Comparison of ENCODE assay signal across 8 cellular contexts in genomic region chr15:60128000-60128376, GRCh38.
A peak's percentile ranks its signal among the peaks of the same experiment; 100 is the strongest.
DNase-seq lines count a peak whose midpoint lies in the region; FAIRE-seq and TF ChIP-seq lines count a peak whose summit lies in the region.

No MANE protein-coding gene starts in this region.

- WGBS in H1 (ENCODE audit: extremely low coverage in 1 of 2, insufficient coverage in 1 of 2, insufficient read length in 1 of 2, insufficient replicate concordance in 2 of 2, low coverage in 1 of 2, low lambda C conversion rate in 2 of 2, missing lambda C conversion rate in 1 of 2), 2 experiments: 38% methylated on average over 5 of the region's 5 CpGs; no CpG with 5 or more reads in 1 of the 2 experiments

- no peak for TF ChIP-seq POLR2A in NB4 (IDR thresholded peaks at IDR 0.05; ENCODE audit: extremely low read depth, insufficient read length)
- TF ChIP-seq POLR2A in H1 (IDR thresholded peaks at IDR 0.05; ENCODE audit: control extremely low read depth in 1 of 2, low read depth in 2 of 2, low read length in 2 of 2): no peak

- peak overlapping the region; percentile 38 for H2BK120ac ChIP-seq in H1 (replicated peaks; ENCODE audit: low read depth, low read length)

- H4K91ac ChIP-seq in H1 (replicated peaks; ENCODE audit: insufficient read length, low read length): no peak overlapping the region

- no peak for TF ChIP-seq RAD21 in H1 (IDR thresholded peaks at IDR 0.05 in 1 of 2, conservative IDR thresholded peaks at IDR 0.05 in 1 of 2; ENCODE audit: low read depth in 2 of 2, low read length in 2 of 2)

- no peaks in the 10 kb centered on the region for H3K79me1 ChIP-seq in H1 (ENCODE audit: low read depth, low read length)

- no peaks in the 10 kb centered on the region for H3K9me3 Mint-ChIP-seq in neural progenitor cell

- peaks cover 13% of the 10 kb centered on the region for H3K27me3 Mint-ChIP-seq in neural progenitor cell (ENCODE audit: insufficient read depth, low read depth)

- H3K79me2 ChIP-seq in H1 (ENCODE audit: control insufficient read depth in 1 of 2, insufficient read depth in 2 of 2, low read length in 2 of 2): no peaks in the 10 kb centered on the region
- no peaks in the 10 kb centered on the region for H3K79me2 ChIP-seq in neural progenitor cell (ENCODE audit: low read depth)

- H3K56ac ChIP-seq in H1 (replicated peaks; ENCODE audit: insufficient read length, low read depth, low read length): no peak overlapping the region

- H4K5ac ChIP-seq in H1 (ENCODE audit: insufficient read length, low read depth, low read length): no peak overlapping the region

- no peak overlapping the region for H2BK15ac ChIP-seq in H1 (ENCODE audit: low read length)

- H3K14ac ChIP-seq in H1 (ENCODE audit: insufficient read length): no peak overlapping the region

- H2BK20ac ChIP-seq in H1 (ENCODE audit: low read length): no peak overlapping the region

- peak overlapping the region; percentile 78 for H3K4me2 ChIP-seq in BLaER1
- peak overlapping the region; percentile 63 to 88 for H3K4me2 ChIP-seq in H1 (ENCODE audit: insufficient read depth in 1 of 2, low read depth in 2 of 2, low read length in 2 of 2)
- H3K4me2 ChIP-seq in neural progenitor cell: peak overlapping the region; percentile 69

- peak; percentile 63 for FAIRE-seq in H1 (lab: Jason Lieb, UNC)

- no peaks in the 10 kb centered on the region for H4K20me1 ChIP-seq in BLaER1
- no peaks in the 10 kb centered on the region for H4K20me1 ChIP-seq in H1 (replicated peaks in 1 of 2; ENCODE audit: control insufficient read depth in 1 of 2, insufficient read depth in 2 of 2, low read length in 2 of 2)
- no peaks in the 10 kb centered on the region for H4K20me1 ChIP-seq in neural progenitor cell (ENCODE audit: low read depth)

- peak overlapping the region; percentile 81 for H3K4me3 Mint-ChIP-seq in neural progenitor cell

- peak overlapping the region; percentile 63 for H3K4me3 ChIP-seq in BLaER1
- H3K4me3 ChIP-seq in NB4 (ENCODE audit: low read depth, low read length): peak overlapping the region; percentile 77
- H3K4me3 ChIP-seq in H1 (ENCODE audit: extremely low read depth in 1 of 4, insufficient read depth in 2 of 4, low read depth in 3 of 4, low read length in 4 of 4): peak overlapping the region; percentile 19 to 47 (median 24); a peak in 4 of 8 replicates
- H3K4me3 ChIP-seq in neural progenitor cell: peak overlapping the region; percentile 22

- no peak for DNase-seq in NB4 (ENCODE audit: low read depth)
- no peak for DNase-seq in H1 (ENCODE audit: low read depth in 1 of 2, low spot score in 2 of 2)
- DNase-seq in neural progenitor cell (ENCODE audit: low spot score): peak; percentile 13
- DNase-seq in iPS-NIHi11 (ENCODE audit: low spot score): no peak
- DNase-seq in NCI-H1417 (lab: John Stamatoyannopoulos, UW): no peak
- no peak for DNase-seq in ecto neural progenitor cell (ENCODE audit: low spot score)
- DNase-seq in GM19238 (ENCODE audit: insufficient read length, low spot score): no peak

- H3K9me3 ChIP-seq in BLaER1: no peaks in the 10 kb centered on the region
- H3K9me3 ChIP-seq in H1 (ENCODE audit: insufficient read depth in 2 of 2, low read depth in 1 of 2, low read length in 1 of 2): no peaks in the 10 kb centered on the region
- no peaks in the 10 kb centered on the region for H3K9me3 ChIP-seq in neural progenitor cell (ENCODE audit: low read depth)

- peaks cover 11% of the 10 kb centered on the region for H3F3A ChIP-seq in neural progenitor cell (ENCODE audit: low read depth)

- H3K4ac ChIP-seq in H1 (replicated peaks; ENCODE audit: insufficient read length, low read depth, low read length): no peak overlapping the region

- H3K36me3 ChIP-seq in BLaER1 (no peaks in the 10 kb centered on the region), H1 (ENCODE audit: control insufficient read depth in 2 of 4, insufficient read depth in 4 of 4, low read length in 3 of 4) (no peaks in the 10 kb centered on the region), neural progenitor cell (no peaks in the 10 kb centered on the region)

- H2AK5ac ChIP-seq in H1 (ENCODE audit: low read depth, low read length): no peak overlapping the region

- no peak for TF ChIP-seq EP300 in H1 (IDR thresholded peaks at IDR 0.05; ENCODE audit: borderline replicate concordance in 1 of 2, low read depth in 2 of 2, low read length in 2 of 2)

- no peak overlapping the region for H3K23ac ChIP-seq in H1 (ENCODE audit: insufficient read length)

- POLR2A ChIA-PET in H1 (lab: Charles Lee; ENCODE audit: partially characterized antibody): interaction anchor here (1.5 kb wide), 1 partner anchor 10 kb away, joined by 10 read pairs; no protein-coding TSS in a partner anchor

- H3K4me1 ChIP-seq in BLaER1: peaks cover 15% of the 10 kb centered on the region
- peaks cover 0 to 14% (median 7%) of the 10 kb centered on the region in 4 experiments; a peak in 5 of 7 replicates for H3K4me1 ChIP-seq in H1 (replicated peaks in 1 of 4; ENCODE audit: control insufficient read depth in 3 of 4, insufficient read depth in 4 of 4, low read length in 3 of 4)
- H3K4me1 ChIP-seq in neural progenitor cell: peaks cover 30% of the 10 kb centered on the region

- H2AFZ ChIP-seq in H1 (ENCODE audit: low read length) (peak overlapping the region; percentile 68; the same call in 1 of the 2 replicates), neural progenitor cell (replicated peaks) (no peak overlapping the region)

- peak overlapping the region; percentile 70 for H3K27ac ChIP-seq in BLaER1
- no peak overlapping the region for H3K27ac ChIP-seq in H1 (ENCODE audit: low read depth, low read length)
- H3K27ac ChIP-seq in neural progenitor cell: no peak overlapping the region

- H3K23me2 ChIP-seq in H1 (ENCODE audit: low read depth, low read length): peaks cover 2% of the 10 kb centered on the region; the same call in 1 of the 2 replicates

- H3K27me3 ChIP-seq in BLaER1: no peaks in the 10 kb centered on the region
- no peaks in the 10 kb centered on the region for H3K27me3 ChIP-seq in H1 (replicated peaks in 1 of 4; ENCODE audit: control insufficient read depth in 3 of 4, extremely low read depth in 1 of 4, insufficient read depth in 3 of 4, low read length in 3 of 4)
- no peaks in the 10 kb centered on the region for H3K27me3 ChIP-seq in neural progenitor cell

- TF ChIP-seq CTCF in NB4 (IDR thresholded peaks at IDR 0.05; ENCODE audit: low read depth, low read length) (no peak), H1 (IDR thresholded peaks at IDR 0.05; ENCODE audit: control extremely low read depth in 1 of 3, insufficient read depth in 1 of 3, low read depth in 1 of 3, low read length in 3 of 3) (no peak), neural progenitor cell (IDR thresholded peaks at IDR 0.05) (no peak)

- H2BK5ac ChIP-seq in H1 (ENCODE audit: low read depth, low read length): 0 out of 2 replicates have a peak overlapping the region, but pooled peaks have one; percentile 18

- no peak overlapping the region for H4K8ac ChIP-seq in H1 (ENCODE audit: extremely low read depth, insufficient read depth, low read length)

- no peak overlapping the region; the same call in 1 of the 2 replicates for H3K18ac ChIP-seq in H1 (ENCODE audit: extremely low read depth, low read length)

- peak overlapping the region; percentile 12; the same call in 1 of the 2 replicates for H2BK12ac ChIP-seq in H1 (ENCODE audit: low read depth, low read length)

- H3K36me3 Mint-ChIP-seq in neural progenitor cell: no peaks in the 10 kb centered on the region

- H3K27ac Mint-ChIP-seq in neural progenitor cell: peak overlapping the region; percentile 2

- H3K4me1 Mint-ChIP-seq in neural progenitor cell: peaks cover 27% of the 10 kb centered on the region

- CTCF ChIA-PET in H1 (lab: Charles Lee; ENCODE audit: partially characterized antibody): interaction anchor here (0.6 to 4.2 kb wide), 15 partner anchors 9 to 1349 kb away, joined by 3 to 24 read pairs (median 5); partner anchors contain the start of gene FOXB1

- H3K9ac ChIP-seq in BLaER1 (peak overlapping the region; percentile 74), H1 (replicated peaks in 1 of 4; ENCODE audit: extremely low read depth in 1 of 4, low read depth in 3 of 4, low read length in 3 of 4) (no peak overlapping the region), neural progenitor cell (no peak overlapping the region)

TF ChIP-seq in H1, 55 proteins besides CTCF, POLR2A, EP300 and RAD21:
- TF ChIP-seq BRCA1 (IDR thresholded peaks at IDR 0.05; ENCODE audit: low read depth, low read length) (no peak), PHF8 (conservative IDR thresholded peaks at IDR 0.05; ENCODE audit: low read depth, low read length) (no peak), SP4 (IDR thresholded peaks at IDR 0.05; ENCODE audit: low read length) (no peak), SAP30 (IDR thresholded peaks at IDR 0.05; ENCODE audit: insufficient read depth, insufficient replicate concordance, low read length) (no peak), SIN3A (conservative IDR thresholded peaks at IDR 0.05 in 1 of 2, IDR thresholded peaks at IDR 0.05 in 1 of 2; ENCODE audit: low read depth in 1 of 2, low read length in 2 of 2) (no peak), ZNF274 (IDR thresholded peaks at IDR 0.05; ENCODE audit: borderline replicate concordance, extremely low read depth, low read length) (no peak), BCL11A (IDR thresholded peaks at IDR 0.05; ENCODE audit: low read depth in 2 of 2, low read length in 2 of 2) (no peak), SIX5 (IDR thresholded peaks at IDR 0.05; ENCODE audit: low read depth, low read length) (no peak), TAF1 (IDR thresholded peaks at IDR 0.05; ENCODE audit: low read depth, low read length) (no peak), JUN (IDR thresholded peaks at IDR 0.05; ENCODE audit: low read depth, low read length) (no peak), TEAD4 (IDR thresholded peaks at IDR 0.05; ENCODE audit: low read depth, low read length) (no peak), TAF7 (optimal IDR thresholded peaks at IDR 0.05; ENCODE audit: borderline replicate concordance, low read depth, low read length) (no peak), FOSL1 (IDR thresholded peaks at IDR 0.05; ENCODE audit: insufficient read depth, low read depth, low read length) (no peak), ATF2 (IDR thresholded peaks at IDR 0.05; ENCODE audit: low read length) (no peak), CREB1 (IDR thresholded peaks at IDR 0.05) (no peak)
TF ChIP-seq in H1: peak in this region for 0.

Comparison
In these comparisons a context has a peak if more than half of its experiments do, and no peak if none do; other contexts are left out.
1. H3K4me3 ChIP-seq: peak in every context shown above with its lines; median percentile 77 in NB4; 63 in BLaER1; 24 in H1; 22 in neural progenitor cell.